1 cellular context compared by ENCODE assay signal in the genomic region with DNA sequence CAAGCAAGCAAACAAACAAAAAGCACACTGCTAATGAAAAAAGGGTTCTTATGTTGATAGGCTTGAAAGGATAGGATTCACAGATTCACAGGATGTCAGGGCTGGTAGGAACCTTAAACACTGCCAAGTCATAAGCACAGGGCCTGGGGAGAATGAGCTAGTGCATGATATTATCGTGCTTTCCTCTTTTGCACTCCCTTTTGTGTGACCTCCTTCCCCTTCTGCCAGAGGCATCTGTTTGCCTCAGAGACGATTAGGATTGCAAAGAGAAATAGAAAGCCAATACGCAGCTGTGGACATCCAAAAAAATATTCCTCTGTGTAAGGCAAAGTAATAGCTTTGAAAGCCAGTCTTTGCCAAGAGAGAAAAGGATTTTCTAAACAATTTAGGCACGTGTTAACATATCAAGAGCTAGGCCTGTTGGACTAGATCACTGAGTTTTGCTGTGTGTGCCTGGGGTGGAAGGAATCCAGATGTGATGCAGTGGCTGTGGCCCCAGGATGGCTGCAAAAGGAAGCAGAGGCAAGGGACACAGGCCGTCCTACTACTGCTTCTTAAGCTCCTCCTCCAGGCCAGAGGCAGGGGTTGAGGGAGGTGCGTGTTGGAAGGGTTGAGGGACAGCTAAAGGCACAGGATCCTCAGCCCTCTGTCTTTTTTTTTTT.
TF ChIP-seq lines count a peak whose summit lies in the region.

No MANE protein-coding gene starts in this region.

TF ChIP-seq in HepG2, 621 proteins besides CTCF, POLR2A, EP300 and RAD21:
- TF ChIP-seq ZNF574 (CRISPR knock-in tag; IDR thresholded peaks at IDR 0.05) (no peak), ZNF7 (CRISPR knock-in tag; IDR thresholded peaks at IDR 0.05) (peak; percentile 54; the same call in 1 of the 2 replicates)
